In the genomic region with DNA sequence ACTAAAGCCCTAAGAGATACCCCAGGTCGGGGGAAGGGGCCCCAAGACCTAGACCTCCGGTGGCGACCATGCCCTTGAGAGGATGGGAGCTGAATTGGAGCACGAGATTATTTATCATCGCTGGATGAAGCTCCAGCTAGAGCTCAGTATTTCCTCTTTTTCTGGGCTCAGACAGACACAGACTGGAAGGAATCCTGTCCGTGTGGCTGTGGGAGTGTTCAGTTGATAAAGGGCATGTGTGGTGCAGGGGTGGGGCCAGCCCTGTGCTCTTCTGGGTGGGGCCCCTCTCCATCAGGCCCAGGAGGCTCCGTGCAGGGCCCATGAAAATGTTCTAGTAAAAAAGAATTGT, we compare ENCODE assay signal across 9 cellular contexts. TPM values are rescaled to one million over a fixed set of nuclear protein-coding genes. Genes with fewer than 3 reads are reported as not detected.
A peak's percentile ranks its signal among the peaks of the same experiment; 100 is the strongest.
DNase-seq lines count a peak whose midpoint lies in the region; ATAC-seq and TF ChIP-seq lines count a peak whose summit lies in the region.
"Had no signal": no experiment of that assay in that cellular context is flagged by ENCODE, and none has a peak within 500 bp of the region (broad histone marks: within the 10 kb centered on the region; RNA-seq: fewer than 3 reads in every experiment).

No MANE protein-coding gene starts in this region.

- H3K27me3 ChIP-seq in left lung, result peaks cover 32 to 84% of the 10 kb centered on the region in 2 donors
- peaks cover 0 to 44% (median 29%) of the 10 kb centered on the region in 4 donors for H3K27me3 ChIP-seq in upper lobe of left lung
- peaks cover 29% of the 10 kb centered on the region for H3K27me3 ChIP-seq in ascending aorta

- H3K9me3 ChIP-seq in left lung (no peaks in the 10 kb centered on the region), upper lobe of left lung (no peaks in the 10 kb centered on the region), ascending aorta (no peaks in the 10 kb centered on the region)

- CTCF ChIA-PET in activated B cell treated with CpG ODN at 0.5 μM for 24 hours (lab: Charles Lee), result interaction anchor here (1.1 to 3.9 kb wide), 7 partner anchors 10 to 130 kb away, joined by 3 to 23 read pairs (median 6); no protein-coding TSS in a partner anchor

- H3K4me1 Mint-ChIP-seq in activated B cell treated with CpG ODN at 0.5 μM for 24 hours, result peaks cover 34% of the 10 kb centered on the region

- TF ChIP-seq EP300 in upper lobe of left lung (IDR thresholded peaks at IDR 0.05), result no peak

- peak; percentile 71 for DNase-seq in SIG-M5 treated with dmso at 0.1 percent for 504 hours (lab: John Stamatoyannopoulos, UW; ENCODE audit: unreplicated experiment)
- no peak for DNase-seq in SIG-M5 (lab: John Stamatoyannopoulos, UW)
- no peak for DNase-seq in activated B cell treated with CpG ODN at 0.5 μM for 24 hours
- DNase-seq in left lung, result no peak
- peak in 1 of 2 donors; percentile 48 for DNase-seq in upper lobe of left lung
- DNase-seq in ascending aorta (ENCODE audit: low spot score in 2 of 2), result no peak
- DNase-seq in NCI-H446 (lab: John Stamatoyannopoulos, UW), result no peak
- DNase-seq in amniotic stem cell (lab: John Stamatoyannopoulos, UW), result no peak
- DNase-seq: activated T-cell treated with anti-CD3 and anti-CD28 coated beads, Interleukin-2, amount 50 U/mL, for 24 hours had no signal

- no peak for ATAC-seq in activated B cell treated with CpG ODN at 0.5 μM for 24 hours (ENCODE audit: low read depth)
- peak; percentile 35 for ATAC-seq in left lung
- peak; percentile 36 to 71 for ATAC-seq in upper lobe of left lung (ENCODE audit: low FRiP score in 2 of 2)

- 32 to 40% methylated on average over 6 to 7 of the region's 7 CpGs for WGBS in upper lobe of left lung, 2 donors

- no peaks in the 10 kb centered on the region for H3K9me3 Mint-ChIP-seq in activated B cell treated with CpG ODN at 0.5 μM for 24 hours
- H3K9me3 Mint-ChIP-seq: activated T-cell treated with anti-CD3 and anti-CD28 coated beads, Interleukin-2, amount 50 U/mL, for 24 hours had no signal

- H3K27me3 Mint-ChIP-seq in activated B cell treated with CpG ODN at 0.5 μM for 24 hours, result peaks cover 23% of the 10 kb centered on the region

- intact Hi-C loops in activated B cell treated with CpG ODN at 0.5 μM for 24 hours (cut with micrococcal nuclease) (loop anchor here (1.0 kb wide), 1 partner anchor 146 kb away; no protein-coding TSS in a partner anchor), left lung (cut with DNase I) (no loop called here), ascending aorta (cut with DNase I) (no loop called here)

- H3K4me3 ChIP-seq in left lung (no peak overlapping the region), upper lobe of left lung (no peak overlapping the region), ascending aorta (no peak overlapping the region)

- H3K27ac ChIP-seq in left lung, result peak overlapping the region; percentile 21 to 40
- H3K27ac ChIP-seq in upper lobe of left lung, result peak overlapping the region in 2 of 4 donors; percentile 52 to 67
- peak overlapping the region in 1 of 2 donors; percentile 23 for H3K27ac ChIP-seq in ascending aorta

- TF ChIP-seq CTCF in activated B cell treated with CpG ODN at 0.5 μM for 24 hours (IDR thresholded peaks at IDR 0.05) (no peak), left lung (IDR thresholded peaks at IDR 0.05) (no peak), upper lobe of left lung (IDR thresholded peaks at IDR 0.05) (no peak), ascending aorta (IDR thresholded peaks at IDR 0.05) (no peak)

- H3K36me3 ChIP-seq in left lung (no peaks in the 10 kb centered on the region), upper lobe of left lung (no peaks in the 10 kb centered on the region), ascending aorta (no peaks in the 10 kb centered on the region)

- peak overlapping the region; percentile 7 for H3K4me3 Mint-ChIP-seq in activated B cell treated with CpG ODN at 0.5 μM for 24 hours
- H3K4me3 Mint-ChIP-seq: activated T-cell treated with anti-CD3 and anti-CD28 coated beads, Interleukin-2, amount 50 U/mL, for 24 hours had no signal

- TF ChIP-seq POLR2A in upper lobe of left lung (IDR thresholded peaks at IDR 0.05), result peak in 1 of 4 donors; percentile 24

- peaks cover 30 to 48% of the 10 kb centered on the region in 2 donors for H3K4me1 ChIP-seq in left lung
- peaks cover 44 to 54% (median 49%) of the 10 kb centered on the region in 4 donors for H3K4me1 ChIP-seq in upper lobe of left lung
- H3K4me1 ChIP-seq in ascending aorta, result peaks cover 15 to 30% of the 10 kb centered on the region in 2 donors

- no peak overlapping the region for H3K27ac Mint-ChIP-seq in activated B cell treated with CpG ODN at 0.5 μM for 24 hours
- H3K27ac Mint-ChIP-seq: activated T-cell treated with anti-CD3 and anti-CD28 coated beads, Interleukin-2, amount 50 U/mL, for 24 hours had no signal

- H3K36me3 Mint-ChIP-seq in activated B cell treated with CpG ODN at 0.5 μM for 24 hours (ENCODE audit: low read depth), result no peaks in the 10 kb centered on the region

- POLR2A ChIA-PET in activated B cell treated with CpG ODN at 0.5 μM for 24 hours (lab: Charles Lee), result interaction anchor here (1.0 to 4.3 kb wide), 5 partner anchors 9 to 148 kb away, joined by 4 to 27 read pairs (median 5); partner anchors contain the start of gene CBX8

RNA-seq across cellular contexts. Expression of gene CBX4, which starts 6.3 kb away (rescaled TPM):
- total RNA-seq in activated B cell treated with CpG ODN at 0.5 μM for 24 hours (55.6 and 56.3 TPM in 2 replicates), left lung (10 to 100 TPM; 20.9 to 22.3 TPM), upper lobe of left lung (10 to 100 TPM; 17.0 to 33.3 (median 25.0) TPM), ascending aorta (25.7 TPM)

RNA-seq across cellular contexts. Expression of gene CBX8, which starts 48.7 kb away (rescaled TPM):
- total RNA-seq in activated B cell treated with CpG ODN at 0.5 μM for 24 hours, result 4.0 and 4.9 TPM in 2 replicates
- total RNA-seq in left lung, result 1 to 10 TPM; 7.3 to 7.9 TPM
- total RNA-seq in upper lobe of left lung, result 10 to 100 TPM in 1 of 6 donors, 1 to 10 TPM in 5; 2.0 to 16.8 (median 8.8) TPM
- 1.1 TPM for total RNA-seq in ascending aorta
